Comparison of ENCODE assay signal across 8 cellular contexts in genomic region chr1:183472488-183473285, GRCh38. TPM values are rescaled to one million over a fixed set of nuclear protein-coding genes. Genes with fewer than 3 reads are reported as not detected.
DNase-seq lines count a peak whose midpoint lies in the region; ATAC-seq and TF ChIP-seq lines count a peak whose summit lies in the region.

TSS of gene SMG7 (plus strand) at chr1:183472499. CDS start at chr1:183472621, 122 bp downstream.

- no peaks in the 10 kb centered on the region for H3K9me3 ChIP-seq in neuronal stem cell (replicated peaks in 1 of 2; ENCODE audit: control insufficient read depth in 2 of 2, insufficient read depth in 1 of 2, low read depth in 1 of 2, low read length in 2 of 2)

- H3K14ac ChIP-seq in neuronal stem cell (ENCODE audit: low read length): peak within 1 kb of the TSS; percentile 98

- H2BK5ac ChIP-seq in neuronal stem cell (ENCODE audit: low read length): peak within 1 kb of the TSS; percentile 98

- peak within 1 kb of the TSS; percentile 96 for H2BK15ac ChIP-seq in neuronal stem cell (ENCODE audit: low read length)

- ATAC-seq in HG02840 (IDR thresholded peaks at IDR 0.05; ENCODE audit: low FRiP score, unreplicated experiment): peak; percentile 42
- ATAC-seq in activated T-helper 17 cell treated with anti-CD3 and anti-CD28 coated beads, Interleukin-2, amount 50 U/mL, for 72 hours (replicated peaks): peak; percentile 1

- no peaks in the 10 kb centered on the region for H3K27me3 Mint-ChIP-seq in activated T-helper 17 cell treated with anti-CD3 and anti-CD28 coated beads, Interleukin-2, amount 50 U/mL, for 72 hours

- H3K4me3 ChIP-seq in fibroblast of the aortic adventitia (ENCODE audit: low read depth, low read length) (peak within 1 kb of the TSS; percentile 89), neuronal stem cell (ENCODE audit: low read length in 2 of 2) (peak within 1 kb of the TSS; percentile 93 to 100)

- peaks cover 10% of the 10 kb centered on the region for H3K79me1 ChIP-seq in neuronal stem cell (ENCODE audit: low read depth, low read length)

- peak within 1 kb of the TSS; percentile 90 for H4K8ac ChIP-seq in neuronal stem cell (ENCODE audit: low read depth, low read length)

- H3K36me3 Mint-ChIP-seq in activated T-helper 17 cell treated with anti-CD3 and anti-CD28 coated beads, Interleukin-2, amount 50 U/mL, for 72 hours (ENCODE audit: low read depth): peaks cover 33% of the 10 kb centered on the region

- peaks cover 0 to 24% of the 10 kb centered on the region in 2 donors for H3K36me3 ChIP-seq in neuronal stem cell (replicated peaks in 1 of 2; ENCODE audit: control insufficient read depth in 2 of 2, insufficient read depth in 2 of 2, low read length in 2 of 2)

- no peaks in the 10 kb centered on the region for H3K27me3 ChIP-seq in neuronal stem cell (ENCODE audit: control insufficient read depth in 3 of 3, insufficient read depth in 3 of 3, low read depth in 1 of 3, low read length in 3 of 3)

- peaks cover 6 to 7% of the 10 kb centered on the region in 2 donors for H3K4me1 ChIP-seq in neuronal stem cell (ENCODE audit: control insufficient read depth in 2 of 2, insufficient read depth in 1 of 2, low read depth in 1 of 2, low read length in 2 of 2)

- no peak for TF ChIP-seq CTCF in fibroblast of the aortic adventitia (IDR thresholded peaks at IDR 0.05; ENCODE audit: insufficient read depth, low read length)

- peak within 1 kb of the TSS; percentile 99 for H3K27ac ChIP-seq in neuronal stem cell (replicated peaks; ENCODE audit: low read length)
- peak within 1 kb of the TSS; percentile 94 for H3K27ac ChIP-seq in temporal lobe (ENCODE audit: low read depth, low read length)

- H2BK120ac ChIP-seq in neuronal stem cell (ENCODE audit: low read depth, low read length): peak within 1 kb of the TSS; percentile 97

- peak within 1 kb of the TSS; percentile 97 for H2AK5ac ChIP-seq in neuronal stem cell (ENCODE audit: low read depth, low read length)

- WGBS in neuronal stem cell (ENCODE audit: extremely low coverage in 2 of 2, insufficient read length in 2 of 2, insufficient replicate concordance in 1 of 2), 2 donors: no CpG with 5 or more reads among the region's 72 CpGs

- no peaks in the 10 kb centered on the region for H3K9me3 Mint-ChIP-seq in activated T-helper 17 cell treated with anti-CD3 and anti-CD28 coated beads, Interleukin-2, amount 50 U/mL, for 72 hours

- peak within 1 kb of the TSS; percentile 96 for H2BK12ac ChIP-seq in neuronal stem cell (ENCODE audit: low read length)

- peak within 1 kb of the TSS; percentile 96 for H3K4me2 ChIP-seq in neuronal stem cell (ENCODE audit: insufficient read depth, low read length, poor library complexity, severe bottlenecking)

- H3K4ac ChIP-seq in neuronal stem cell (ENCODE audit: low read length): peak within 1 kb of the TSS; percentile 93

- peaks cover 12% of the 10 kb centered on the region for H3K4me1 Mint-ChIP-seq in activated T-helper 17 cell treated with anti-CD3 and anti-CD28 coated beads, Interleukin-2, amount 50 U/mL, for 72 hours

- peak within 1 kb of the TSS; percentile 100 for H3K18ac ChIP-seq in neuronal stem cell (ENCODE audit: low read length)

- H4K91ac ChIP-seq in neuronal stem cell (ENCODE audit: low read depth, low read length, poor library complexity): peak within 1 kb of the TSS; percentile 91

- DNase-seq in NCI-H2081 (lab: John Stamatoyannopoulos, UW): peak; percentile 65 to 72
- DNase-seq in NCI-H2081 treated with DMSO at 0.1 percent for 48 hours (lab: John Stamatoyannopoulos, UW): no peak
- DNase-seq in NCI-H526 treated with DMSO at 0.1 percent for 48 hours (lab: John Stamatoyannopoulos, UW): peak; percentile 56
- DNase-seq in fibroblast of the aortic adventitia (ENCODE audit: low read depth): no peak
- no peak for DNase-seq in neuronal stem cell (ENCODE audit: low spot score)

- H3K4me3 Mint-ChIP-seq in activated T-helper 17 cell treated with anti-CD3 and anti-CD28 coated beads, Interleukin-2, amount 50 U/mL, for 72 hours: no peak within 1 kb of the TSS

- peak within 1 kb of the TSS; percentile 97 for H3K27ac Mint-ChIP-seq in activated T-helper 17 cell treated with anti-CD3 and anti-CD28 coated beads, Interleukin-2, amount 50 U/mL, for 72 hours

- peak within 1 kb of the TSS; percentile 100 for H2AFZ ChIP-seq in neuronal stem cell (ENCODE audit: low read length)

- H3K23ac ChIP-seq in neuronal stem cell (ENCODE audit: low read depth, low read length, poor library complexity): peak within 1 kb of the TSS; percentile 98

- peak within 1 kb of the TSS; percentile 100 for H3K9ac ChIP-seq in neuronal stem cell (ENCODE audit: low read depth, low read length, poor library complexity)

RNA-seq across cellular contexts. Expression of gene SMG7, which starts in this region (rescaled TPM):
- 10 to 100 TPM; 56.1 to 66.3 TPM for total RNA-seq in activated T-helper 17 cell treated with anti-CD3 and anti-CD28 coated beads, Interleukin-2, amount 50 U/mL, for 72 hours
- total RNA-seq in fibroblast of the aortic adventitia (ENCODE audit: low replicate concordance): 6.9 and 29.0 TPM in 2 replicates
- 42.8 TPM for polyA plus RNA-seq in neuronal stem cell (2013, experiment 1 of 2)
- 44.2 TPM for polyA plus RNA-seq in neuronal stem cell (2013, experiment 2 of 2)
- 29.0 TPM for total RNA-seq in temporal lobe

Comparison
In these comparisons a context has a peak if more than half of its experiments do, and no peak if none do; other contexts are left out.
1. DNase-seq: peak in NCI-H2081 (2 of 2) and NCI-H526 treated with DMSO at 0.1 percent for 48 hours (single experiment); none in NCI-H2081 treated with DMSO at 0.1 percent for 48 hours (single experiment), fibroblast of the aortic adventitia (single experiment) and neuronal stem cell (single experiment).